ENCODE assay signal across 28 cellular contexts in the genomic region with DNA sequence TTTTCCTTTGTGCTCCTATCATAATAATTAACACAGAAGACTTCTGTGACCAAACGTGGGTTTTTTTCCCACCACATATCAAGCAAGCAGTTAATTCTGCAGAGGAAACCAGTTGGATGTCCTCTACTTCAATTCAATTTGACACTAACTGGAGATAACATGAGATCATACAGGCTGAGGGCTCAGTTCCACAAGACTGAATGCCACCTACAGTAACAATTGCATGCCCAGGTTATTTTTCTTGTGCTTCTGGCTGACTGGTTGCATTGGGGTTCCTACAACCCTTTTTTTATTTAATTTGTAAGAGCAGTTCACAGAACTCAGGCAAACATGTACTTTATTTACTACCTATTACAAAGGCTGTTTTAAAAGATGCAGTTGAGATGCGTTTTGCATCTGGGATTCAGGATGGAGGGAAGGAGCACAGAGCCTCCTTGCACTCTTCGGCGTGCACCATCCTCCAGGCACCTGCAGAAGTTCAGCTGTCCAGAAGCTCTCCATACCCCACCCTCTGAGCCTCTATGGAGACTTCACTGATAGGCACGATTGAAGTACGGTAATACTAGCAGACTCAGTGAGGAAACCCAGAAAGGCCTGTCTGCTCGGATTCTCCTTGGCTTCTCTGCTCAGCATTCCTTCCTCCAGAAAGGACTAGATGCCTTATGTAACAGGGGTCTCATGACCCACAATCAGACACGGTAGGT.
"Had no signal": no experiment of that assay in that cellular context is flagged by ENCODE, and none has a peak within 500 bp of the region (broad histone marks: within the 10 kb centered on the region; RNA-seq: fewer than 3 reads in every experiment).

No MANE protein-coding gene starts in this region.

- H3K9me3 ChIP-seq: esophagus muscularis mucosa, gastroesophageal sphincter, prostate gland, right atrium auricular region, suprapubic skin had no signal

- H3K27ac ChIP-seq: coronary artery, esophagus muscularis mucosa, foreskin keratinocyte, gastroesophageal sphincter, heart left ventricle, hepatocyte, left lung, prostate gland, right atrium auricular region, suprapubic skin, transverse colon had no signal

- H3K27me3 Mint-ChIP-seq: naive B cell; natural killer cell treated with Interleukin-12 subunit alpha and Interleukin-12 subunit beta and Interleukin-15 and Interleukin-18, amount 100 ng/mL, for 72 hours; stimulated activated naive CD8-positive, alpha-beta T cell treated with anti-CD3 and anti-CD28 coated beads, Interleukin-15, amount 100 ng/mL, for 72 hours had no signal

- H3K4me1 Mint-ChIP-seq: naive B cell; stimulated activated naive CD8-positive, alpha-beta T cell treated with anti-CD3 and anti-CD28 coated beads, Interleukin-15, amount 100 ng/mL, for 72 hours had no signal

- H3K79me2 ChIP-seq: hepatocyte had no signal

- H3K4me2 ChIP-seq: hepatocyte, smooth muscle cell had no signal

- H3K27me3 ChIP-seq: esophagus muscularis mucosa, foreskin keratinocyte, gastroesophageal sphincter, heart left ventricle, hepatocyte, left lung, right atrium auricular region, suprapubic skin, transverse colon had no signal

- H2AFZ ChIP-seq: hepatocyte had no signal

- DNase-seq: dermis blood vessel endothelial cell; effector memory CD4-positive, alpha-beta T cell; foreskin keratinocyte; heart left ventricle; kidney; left lung; mesenchymal stem cell; mucosa of descending colon; naive B cell; nucleus accumbens; stimulated activated CD4-positive, alpha-beta T cell treated with anti-CD3 and anti-CD28 coated beads, Interleukin-12 subunit alpha, Interleukin-12 subunit beta, amount 100 ng/mL, for 4 hours; stimulated activated CD4-positive, alpha-beta T cell treated with anti-CD3 and anti-CD28 coated beads, Interleukin-1b, Interleukin-23, amount 100 ng/mL, for 48 hours; stimulated activated CD4-positive, alpha-beta T cell treated with anti-CD3 and anti-CD28 coated beads, Interleukin-4, amount 100 ng/mL, for 1 hour; stimulated activated CD8-positive, alpha-beta memory T cell treated with anti-CD3 and anti-CD28 coated beads, Interleukin-4, amount 100 ng/mL, for 48 hours; stimulated activated naive CD4-positive, alpha-beta T cell; stimulated activated naive CD8-positive, alpha-beta T cell treated with anti-CD3 and anti-CD28 coated beads, Interleukin-15, amount 100 ng/mL, for 72 hours; transverse colon had no signal

- H3K4me3 ChIP-seq: coronary artery, esophagus muscularis mucosa, gastroesophageal sphincter, heart left ventricle, hepatocyte, left lung, mucosa of descending colon, prostate gland, right atrium auricular region, smooth muscle cell, suprapubic skin, transverse colon had no signal

- H3K36me3 ChIP-seq: esophagus muscularis mucosa, gastroesophageal sphincter, heart left ventricle, left lung, prostate gland, right atrium auricular region, suprapubic skin, transverse colon had no signal

- H3K4me3 Mint-ChIP-seq: mesothelial cell of epicardium; naive B cell; natural killer cell treated with Interleukin-12 subunit alpha and Interleukin-12 subunit beta and Interleukin-15 and Interleukin-18, amount 100 ng/mL, for 72 hours; neural crest cell; stimulated activated naive CD8-positive, alpha-beta T cell treated with anti-CD3 and anti-CD28 coated beads, Interleukin-15, amount 100 ng/mL, for 72 hours had no signal

- H3K36me3 Mint-ChIP-seq: naive B cell had no signal

- H3K4me1 ChIP-seq: esophagus muscularis mucosa, foreskin keratinocyte, gastroesophageal sphincter, heart left ventricle, left lung, prostate gland, right atrium auricular region, suprapubic skin, transverse colon had no signal

- H3K27ac Mint-ChIP-seq: mesothelial cell of epicardium; naive B cell; natural killer cell treated with Interleukin-12 subunit alpha and Interleukin-12 subunit beta and Interleukin-15 and Interleukin-18, amount 100 ng/mL, for 72 hours; stimulated activated naive CD8-positive, alpha-beta T cell treated with anti-CD3 and anti-CD28 coated beads, Interleukin-15, amount 100 ng/mL, for 72 hours had no signal
